9 cellular contexts compared by ENCODE assay signal in the genomic region with DNA sequence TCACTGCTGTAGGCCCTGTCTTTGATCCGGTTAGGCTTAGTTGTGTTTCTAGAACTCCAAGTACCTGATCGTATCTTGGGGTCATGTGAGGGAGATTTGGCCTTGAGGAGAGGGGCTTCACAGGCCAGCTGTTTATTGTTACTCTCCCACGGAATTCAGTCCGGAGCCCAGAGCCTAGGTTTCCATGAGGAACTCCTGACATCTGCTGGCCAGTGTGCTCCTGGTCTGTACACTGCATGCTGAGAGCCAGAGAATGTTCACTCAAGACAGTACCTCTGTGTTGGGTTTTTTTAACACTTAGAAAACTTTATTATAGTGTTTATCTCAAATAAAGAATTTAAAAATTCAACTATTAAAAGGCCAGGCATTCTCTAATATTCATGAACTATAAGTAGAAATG.
DNase-seq lines count a peak whose midpoint lies in the region; ATAC-seq and TF ChIP-seq lines count a peak whose summit lies in the region.
"Had no signal": no experiment of that assay in that cellular context is flagged by ENCODE, and none has a peak within 500 bp of the region (broad histone marks: within the 10 kb centered on the region; RNA-seq: fewer than 3 reads in every experiment).

No MANE protein-coding gene starts in this region.

- H3K4me2 ChIP-seq in GM23338: no peak overlapping the region

- H3F3A ChIP-seq in GM23338 (replicated peaks; ENCODE audit: low read depth): no peaks in the 10 kb centered on the region

- peaks cover 91% of the 10 kb centered on the region for H3K9me3 Mint-ChIP-seq in GM23338

- peaks cover 29% of the 10 kb centered on the region; the same call in 2 of the 3 replicates for H3K36me3 Mint-ChIP-seq in GM23338 (ENCODE audit: low read depth)
- H3K36me3 Mint-ChIP-seq: naive thymus-derived CD4-positive, alpha-beta T cell had no signal

- H2AFZ ChIP-seq in GM23338: no peak overlapping the region

- H3K79me2 ChIP-seq in GM23338 (replicated peaks; ENCODE audit: insufficient read depth): no peaks in the 10 kb centered on the region

- H3K4me1 ChIP-seq in GM23338 (ENCODE audit: insufficient read depth) (no peaks in the 10 kb centered on the region), sigmoid colon (peaks cover 0 to 24% (median 10%) of the 10 kb centered on the region in 4 donors)

- H3K9me3 ChIP-seq in sigmoid colon: no peaks in the 10 kb centered on the region

- H3K27me3 ChIP-seq in GM23338 (ENCODE audit: insufficient read depth): no peaks in the 10 kb centered on the region
- H3K27me3 ChIP-seq in sigmoid colon: no peaks in the 10 kb centered on the region

- TF ChIP-seq EP300 in sigmoid colon (IDR thresholded peaks at IDR 0.05): no peak

- no peak for TF ChIP-seq POLR2A in sigmoid colon (IDR thresholded peaks at IDR 0.05)

- H3K27ac ChIP-seq in GM23338 (ENCODE audit: low read depth) (no peak overlapping the region), sigmoid colon (no peak overlapping the region)

- 33 to 51% methylated on average over 4 of the region's 4 CpGs for WGBS in sigmoid colon, 2 donors

- H3K27me3 Mint-ChIP-seq in GM23338 (ENCODE audit: insufficient read depth, low read depth, poor library complexity): peaks cover 3% of the 10 kb centered on the region

- H3K9me2 ChIP-seq in GM23338 (ENCODE audit: insufficient read depth): no peaks in the 10 kb centered on the region

- H3K4me3 Mint-ChIP-seq in GM23338: no peak overlapping the region
- H3K4me3 Mint-ChIP-seq: naive thymus-derived CD4-positive, alpha-beta T cell had no signal

- H3K4me1 Mint-ChIP-seq in GM23338: no peaks in the 10 kb centered on the region

- intact Hi-C loops in head of caudate nucleus (cut with DNase I): no loop called here
- intact Hi-C loops in sigmoid colon (cut with DNase I): no loop called here

- peak; percentile 49 for DNase-seq in GM23338 (ENCODE audit: low spot score)
- peak; percentile 32 for DNase-seq in RPMI7951 (ENCODE audit: low read depth)
- peak; percentile 14 to 83 (median 62) for DNase-seq in head of caudate nucleus
- no peak for DNase-seq in retinal pigment epithelial cell (ENCODE audit: low read depth)
- DNase-seq in activated gamma-delta T cell treated with Interleukin-2 at 50 U/mL for 16 hours: no peak
- no peak for DNase-seq in activated gamma-delta T cell (lab: John Stamatoyannopoulos, UW)
- no peak for DNase-seq in sigmoid colon
- DNase-seq: naive thymus-derived CD4-positive, alpha-beta T cell had no signal

- no peak overlapping the region for H3K27ac Mint-ChIP-seq in GM23338

- ATAC-seq in GM23338 (no peak), GM21825 (IDR thresholded peaks at IDR 0.05; ENCODE audit: unreplicated experiment) (no peak)
- ATAC-seq: naive thymus-derived CD4-positive, alpha-beta T cell had no signal

- H3K36me3 ChIP-seq in GM23338 (ENCODE audit: insufficient read depth): no peaks in the 10 kb centered on the region
- no peaks in the 10 kb centered on the region for H3K36me3 ChIP-seq in sigmoid colon

- no peaks in the 10 kb centered on the region for H4K20me1 ChIP-seq in GM23338 (replicated peaks; ENCODE audit: insufficient read depth)

- TF ChIP-seq CTCF in GM23338 (conservative IDR thresholded peaks at IDR 0.05; ENCODE audit: low read depth in 2 of 2) (peak; percentile 49 to 68), retinal pigment epithelial cell (conservative IDR thresholded peaks at IDR 0.05; ENCODE audit: low read depth, low read length) (peak; percentile 77), sigmoid colon (IDR thresholded peaks at IDR 0.05) (peak in 2 of 4 experiments; percentile 14 to 35)

- H3K4me3 ChIP-seq in GM23338 (no peak overlapping the region), retinal pigment epithelial cell (ENCODE audit: low read length) (no peak overlapping the region), sigmoid colon (no peak overlapping the region)

TF ChIP-seq in GM23338, 12 proteins besides CTCF, POLR2A, EP300 and RAD21 (continues in another document):
- no peak for TF ChIP-seq STAT1 (IDR thresholded peaks at IDR 0.05; ENCODE audit: unreplicated experiment)
- no peak for TF ChIP-seq EZH2phosphoT487 (IDR thresholded peaks at IDR 0.05; ENCODE audit: unreplicated experiment)
- no peak for TF ChIP-seq JUNB (IDR thresholded peaks at IDR 0.05; ENCODE audit: unreplicated experiment)
- no peak for TF ChIP-seq EZH2 (IDR thresholded peaks at IDR 0.05; ENCODE audit: low read depth, unreplicated experiment)
- no peak for TF ChIP-seq NANOG (IDR thresholded peaks at IDR 0.05; ENCODE audit: borderline replicate concordance)
- TF ChIP-seq ZNF331 (CRISPR knock-in tag; IDR thresholded peaks at IDR 0.05; ENCODE audit: low read depth): no peak
- TF ChIP-seq, protein P1, sequence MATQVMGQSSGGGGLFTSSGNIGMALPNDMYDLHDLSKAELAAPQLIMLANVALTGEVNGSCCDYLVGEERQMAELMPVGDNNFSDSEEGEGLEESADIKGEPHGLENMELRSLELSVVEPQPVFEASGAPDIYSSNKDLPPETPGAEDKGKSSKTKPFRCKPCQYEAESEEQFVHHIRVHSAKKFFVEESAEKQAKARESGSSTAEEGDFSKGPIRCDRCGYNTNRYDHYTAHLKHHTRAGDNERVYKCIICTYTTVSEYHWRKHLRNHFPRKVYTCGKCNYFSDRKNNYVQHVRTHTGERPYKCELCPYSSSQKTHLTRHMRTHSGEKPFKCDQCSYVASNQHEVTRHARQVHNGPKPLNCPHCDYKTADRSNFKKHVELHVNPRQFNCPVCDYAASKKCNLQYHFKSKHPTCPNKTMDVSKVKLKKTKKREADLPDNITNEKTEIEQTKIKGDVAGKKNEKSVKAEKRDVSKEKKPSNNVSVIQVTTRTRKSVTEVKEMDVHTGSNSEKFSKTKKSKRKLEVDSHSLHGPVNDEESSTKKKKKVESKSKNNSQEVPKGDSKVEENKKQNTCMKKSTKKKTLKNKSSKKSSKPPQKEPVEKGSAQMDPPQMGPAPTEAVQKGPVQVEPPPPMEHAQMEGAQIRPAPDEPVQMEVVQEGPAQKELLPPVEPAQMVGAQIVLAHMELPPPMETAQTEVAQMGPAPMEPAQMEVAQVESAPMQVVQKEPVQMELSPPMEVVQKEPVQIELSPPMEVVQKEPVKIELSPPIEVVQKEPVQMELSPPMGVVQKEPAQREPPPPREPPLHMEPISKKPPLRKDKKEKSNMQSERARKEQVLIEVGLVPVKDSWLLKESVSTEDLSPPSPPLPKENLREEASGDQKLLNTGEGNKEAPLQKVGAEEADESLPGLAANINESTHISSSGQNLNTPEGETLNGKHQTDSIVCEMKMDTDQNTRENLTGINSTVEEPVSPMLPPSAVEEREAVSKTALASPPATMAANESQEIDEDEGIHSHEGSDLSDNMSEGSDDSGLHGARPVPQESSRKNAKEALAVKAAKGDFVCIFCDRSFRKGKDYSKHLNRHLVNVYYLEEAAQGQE (IDR thresholded peaks at IDR 0.05; ENCODE audit: unreplicated experiment): no peak

Comparison
In these comparisons a context has a peak if more than half of its experiments do, and no peak if none do; other contexts are left out.
1. DNase-seq: peak in GM23338 (single experiment), RPMI7951 (single experiment) and head of caudate nucleus (42 of 42); none in retinal pigment epithelial cell (single experiment), activated gamma-delta T cell treated with Interleukin-2 at 50 U/mL for 16 hours (single experiment), activated gamma-delta T cell (single experiment) and sigmoid colon (single experiment).